17 cellular contexts compared by ENCODE assay signal in genomic region chr12:113291586-113291985, GRCh38. TPM values are rescaled to one million over a fixed set of nuclear protein-coding genes. Genes with fewer than 3 reads are reported as not detected.
DNase-seq lines count a peak whose midpoint lies in the region; ATAC-seq and TF ChIP-seq lines count a peak whose summit lies in the region.
"Had no signal": no experiment of that assay in that cellular context is flagged by ENCODE, and none has a peak within 500 bp of the region (broad histone marks: within the 10 kb centered on the region; RNA-seq: fewer than 3 reads in every experiment).

No MANE protein-coding gene starts in this region.

- CTCF ChIA-PET in CD4-positive, alpha-beta T cell (lab: Charles Lee) = no interaction called here
- CTCF ChIA-PET in PC-3 (lab: Charles Lee) = no interaction called here

- no peak for ATAC-seq in CD4-positive, alpha-beta T cell (ENCODE audit: poor library complexity)
- ATAC-seq in central memory CD8-positive, alpha-beta T cell (replicated peaks; ENCODE audit: extremely low read depth, poor library complexity, severe bottlenecking) = no peak
- ATAC-seq in HG03025 (IDR thresholded peaks at IDR 0.05; ENCODE audit: low FRiP score, unreplicated experiment) = no peak
- ATAC-seq in PC-3 = no peak
- ATAC-seq: Panc1 had no signal

- no peak overlapping the region for H3K4me3 ChIP-seq in ACC112 (ENCODE audit: low read depth, low read length)
- H3K4me3 ChIP-seq in PC-3 (ENCODE audit: low read length) = no peak overlapping the region
- H3K4me3 ChIP-seq in tibial artery = no peak overlapping the region
- H3K4me3 ChIP-seq: HAP-1 had no signal

- H3K4me1 Mint-ChIP-seq in CD4-positive, alpha-beta T cell (ENCODE audit: low read depth) = no peaks in the 10 kb centered on the region
- no peaks in the 10 kb centered on the region for H3K4me1 Mint-ChIP-seq in central memory CD8-positive, alpha-beta T cell
- H3K4me1 Mint-ChIP-seq in neural crest cell = peaks cover 6% of the 10 kb centered on the region

- POLR2A ChIA-PET in CD4-positive, alpha-beta T cell (lab: Charles Lee) = no interaction called here
- POLR2A ChIA-PET in PC-3 (lab: Charles Lee; ENCODE audit: unreplicated experiment) = no interaction called here

- no peak overlapping the region for H3K4me2 ChIP-seq in PC-3 (ENCODE audit: low read length)

- H3K27me3 ChIP-seq in ACC112 (ENCODE audit: insufficient read depth, low read length) (no peaks in the 10 kb centered on the region), PC-3 (ENCODE audit: low read length) (no peaks in the 10 kb centered on the region), tibial artery (no peaks in the 10 kb centered on the region)
- no peaks in the 10 kb centered on the region for H3K27me3 ChIP-seq in CD4-positive, alpha-beta T cell (ENCODE audit: control insufficient read depth, insufficient read depth, low read length)

- H3F3A ChIP-seq in PC-3 (ENCODE audit: low read length, unreplicated experiment) = no peaks in the 10 kb centered on the region

- intact Hi-C loops in CD4-positive, alpha-beta T cell (cut with DNase I, micrococcal nuclease) = no loop called here
- intact Hi-C loops in PC-3 (cut with micrococcal nuclease) = no loop called here
- intact Hi-C loops in tibial artery (cut with DNase I; ENCODE audit: low total_unique reads) = no loop called here

- no TSS peak for BruUV-seq in PC-3 (replicated peaks; lab: Mats Ljungman, UMichigan)

- H3K79me2 ChIP-seq in ACC112 (ENCODE audit: control insufficient read depth, insufficient read depth, low read length, unreplicated experiment) (no peaks in the 10 kb centered on the region), PC-3 (ENCODE audit: low read length) (no peaks in the 10 kb centered on the region)

- no peaks in the 10 kb centered on the region for H3K9me3 Mint-ChIP-seq in CD4-positive, alpha-beta T cell
- no peaks in the 10 kb centered on the region for H3K9me3 Mint-ChIP-seq in central memory CD8-positive, alpha-beta T cell
- H3K9me3 Mint-ChIP-seq in neural crest cell = no peaks in the 10 kb centered on the region

- H3K27ac Mint-ChIP-seq in CD4-positive, alpha-beta T cell = peak overlapping the region; percentile 25
- H3K27ac Mint-ChIP-seq in central memory CD8-positive, alpha-beta T cell (ENCODE audit: low read depth) = peak overlapping the region; percentile 81
- H3K27ac Mint-ChIP-seq in neural crest cell (ENCODE audit: unreplicated experiment) = peak overlapping the region; percentile 92

- DNase-seq in CD4-positive, alpha-beta T cell = no peak
- DNase-seq in central memory CD8-positive, alpha-beta T cell (ENCODE audit: low spot score in 2 of 2) = no peak
- DNase-seq in neural crest cell (ENCODE audit: low read depth, low spot score) (no peak), mesenteric fat pad (ENCODE audit: low spot score) (no peak), PC-3 (no peak), tibial artery (no peak)
- DNase-seq: DMS79, MM.1S, NCI-H1092, NCI-H1436 treated with DMSO at 0.1 percent for 48 hours, NCI-H2029, NCI-H345, NCI-H524 treated with DMSO at 0.1 percent for 48 hours had no signal

- no peak overlapping the region for H3K4me3 Mint-ChIP-seq in CD4-positive, alpha-beta T cell
- no peak overlapping the region for H3K4me3 Mint-ChIP-seq in central memory CD8-positive, alpha-beta T cell
- H3K4me3 Mint-ChIP-seq in neural crest cell = no peak overlapping the region

- H3K36me3 Mint-ChIP-seq in CD4-positive, alpha-beta T cell (ENCODE audit: low read depth) = peaks cover 69% of the 10 kb centered on the region
- peaks cover 11% of the 10 kb centered on the region for H3K36me3 Mint-ChIP-seq in central memory CD8-positive, alpha-beta T cell (ENCODE audit: insufficient read depth)
- no peaks in the 10 kb centered on the region for H3K36me3 Mint-ChIP-seq in neural crest cell (ENCODE audit: low read depth)

- H2AFZ ChIP-seq in ACC112 (ENCODE audit: low read length, unreplicated experiment) = no peak overlapping the region
- H2AFZ ChIP-seq in PC-3 (ENCODE audit: low read length) = no peak overlapping the region

- peaks cover 12% of the 10 kb centered on the region for H3K4me1 ChIP-seq in ACC112 (ENCODE audit: control insufficient read depth, insufficient read depth, low read length, unreplicated experiment)
- no peaks in the 10 kb centered on the region for H3K4me1 ChIP-seq in PC-3 (ENCODE audit: insufficient read depth, low read length)
- H3K4me1 ChIP-seq in tibial artery = peaks cover 0 to 10% (median 2%) of the 10 kb centered on the region in 4 donors
- H3K4me1 ChIP-seq: HAP-1 had no signal

- no peaks in the 10 kb centered on the region for H3K9me3 ChIP-seq in CD4-positive, alpha-beta T cell (ENCODE audit: control insufficient read depth, low read length)
- H3K9me3 ChIP-seq in PC-3 (ENCODE audit: low read length) (no peaks in the 10 kb centered on the region), tibial artery (no peaks in the 10 kb centered on the region)
- H3K9me3 ChIP-seq: HAP-1 had no signal

- no peak for TF ChIP-seq CTCF in CD4-positive, alpha-beta T cell (IDR thresholded peaks at IDR 0.05)
- no peak for TF ChIP-seq CTCF in neural crest cell (conservative IDR thresholded peaks at IDR 0.05)
- TF ChIP-seq CTCF in PC-3 (conservative IDR thresholded peaks at IDR 0.05; ENCODE audit: low read depth, low read length) = no peak
- no peak for TF ChIP-seq CTCF in tibial artery (IDR thresholded peaks at IDR 0.05)

- H4K20me1 ChIP-seq in PC-3 (ENCODE audit: low read length) = no peaks in the 10 kb centered on the region

- H3K9ac ChIP-seq in PC-3 (ENCODE audit: low read length) = no peak overlapping the region

- no peaks in the 10 kb centered on the region for H3K27me3 Mint-ChIP-seq in CD4-positive, alpha-beta T cell
- no peaks in the 10 kb centered on the region for H3K27me3 Mint-ChIP-seq in central memory CD8-positive, alpha-beta T cell
- no peaks in the 10 kb centered on the region for H3K27me3 Mint-ChIP-seq in neural crest cell (ENCODE audit: low read depth)

- H3K27ac ChIP-seq in ACC112 (ENCODE audit: low read depth, low read length) = peak overlapping the region; percentile 5; the same call in 1 of the 2 replicates
- H3K27ac ChIP-seq in CD4-positive, alpha-beta T cell (ENCODE audit: low read depth, low read length) = no peak overlapping the region
- H3K27ac ChIP-seq in PC-3 (ENCODE audit: low read length) = no peak overlapping the region
- no peak overlapping the region for H3K27ac ChIP-seq in tibial artery

- no peaks in the 10 kb centered on the region for H3K9me2 ChIP-seq in PC-3 (replicated peaks; ENCODE audit: low read length)

- H3K36me3 ChIP-seq in ACC112 (ENCODE audit: insufficient read depth, low read length) (no peaks in the 10 kb centered on the region), PC-3 (ENCODE audit: low read depth, low read length) (peaks cover 2% of the 10 kb centered on the region; the same call in 1 of the 2 replicates), tibial artery (peaks cover 97 to 100% (median 97%) of the 10 kb centered on the region in 3 donors)

RNA-seq across cellular contexts. Expression of gene SLC8B1, which starts 43.3 kb away (rescaled TPM):
- 10 to 100 TPM; 85.3 to 92.7 TPM for total RNA-seq in CD4-positive, alpha-beta T cell
- 7.1 and 7.3 TPM in 2 replicates for total RNA-seq in neural crest cell
- total RNA-seq in mesenteric fat pad = 28.5 TPM
- 34.1 and 50.2 TPM in 2 replicates for total RNA-seq in PC-3 (2014; rRNA removed)

Comparison
In these comparisons a context has a peak if more than half of its experiments do, and no peak if none do; other contexts are left out.
1. H3K27ac Mint-ChIP-seq: peak in every context shown above with its lines; median percentile 92 in neural crest cell; 81 in central memory CD8-positive, alpha-beta T cell; 25 in CD4-positive, alpha-beta T cell.